In the genomic region with DNA sequence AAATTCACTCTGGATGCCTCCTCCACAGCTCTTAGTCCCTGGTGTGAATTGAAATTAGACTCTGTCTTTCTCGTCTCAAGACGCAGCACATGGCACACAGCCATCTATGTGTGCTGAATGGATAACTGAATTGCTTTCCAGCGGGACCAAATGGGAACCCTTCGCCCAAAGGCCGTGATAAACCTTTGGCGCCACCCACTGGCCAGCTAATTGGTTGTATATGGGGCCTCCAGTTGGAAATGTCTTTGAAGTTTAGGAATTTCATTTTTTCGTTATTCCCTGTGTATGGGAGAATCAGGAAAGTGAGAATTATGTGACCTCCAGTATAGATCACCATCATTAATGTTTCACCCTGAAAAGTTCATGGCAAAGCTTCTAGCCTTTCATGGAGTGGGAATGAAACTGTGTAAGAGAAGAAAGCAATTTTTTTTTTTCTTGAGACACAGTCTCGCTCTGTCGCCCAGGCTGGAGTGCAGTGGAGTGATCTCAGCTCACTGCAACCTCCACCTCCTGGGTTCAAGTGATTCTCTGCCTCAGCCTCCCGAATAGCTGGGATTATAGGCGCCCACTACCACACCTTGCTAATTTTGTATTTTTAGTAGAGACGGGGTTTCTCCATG, we compare ENCODE assay signal across 8 cellular contexts. TPM values are rescaled to one million over a fixed set of nuclear protein-coding genes. Genes with fewer than 3 reads are reported as not detected.
DNase-seq lines count a peak whose midpoint lies in the region; ATAC-seq and TF ChIP-seq lines count a peak whose summit lies in the region.

No MANE protein-coding gene starts in this region.

- H3K9ac ChIP-seq in DND-41 (ENCODE audit: low read depth, low read length) = no peak overlapping the region

- H3K4me2 ChIP-seq in DND-41 (ENCODE audit: insufficient read depth, low read length) = no peak overlapping the region

- no peaks in the 10 kb centered on the region for H3K9me3 ChIP-seq in DND-41 (ENCODE audit: insufficient read depth, low read length, severe bottlenecking)
- H3K9me3 ChIP-seq in RWPE2 (ENCODE audit: severe bottlenecking) = no peaks in the 10 kb centered on the region
- no peaks in the 10 kb centered on the region for H3K9me3 ChIP-seq in gastroesophageal sphincter
- no peaks in the 10 kb centered on the region for H3K9me3 ChIP-seq in testis

- no peak for TF ChIP-seq EP300 in gastroesophageal sphincter (IDR thresholded peaks at IDR 0.05)

- 10 to 31% methylated on average over 8 to 12 of the region's 12 CpGs for WGBS in gastroesophageal sphincter (ENCODE audit: low coverage in 1 of 2), 2 donors
- WGBS in testis, 2 donors = 45 to 59% methylated on average over 12 of the region's 12 CpGs

- H2AFZ ChIP-seq in DND-41 (ENCODE audit: low read depth, low read length) = no peak overlapping the region

- TF ChIP-seq CTCF in DND-41 (IDR thresholded peaks at IDR 0.05; ENCODE audit: borderline replicate concordance, extremely low read depth, low read length, poor library complexity, severe bottlenecking) = peak; percentile 88
- TF ChIP-seq CTCF in LNCAP (IDR thresholded peaks at IDR 0.05) = peak; percentile 92
- TF ChIP-seq CTCF in RWPE2 (IDR thresholded peaks at IDR 0.05; ENCODE audit: poor library complexity, severe bottlenecking) = peak; percentile 98
- TF ChIP-seq CTCF in gastroesophageal sphincter (IDR thresholded peaks at IDR 0.05) = peak in 3 of 4 experiments; percentile 71 to 85 (median 76)
- TF ChIP-seq CTCF in omental fat pad (IDR thresholded peaks at IDR 0.05) = peak in 1 of 3 donors; percentile 72
- TF ChIP-seq CTCF in testis (IDR thresholded peaks at IDR 0.05) = peak; percentile 54 to 71 (median 67)

- H3K27me3 ChIP-seq in DND-41 (ENCODE audit: insufficient read depth, low read length, poor library complexity) (no peaks in the 10 kb centered on the region), RWPE2 (ENCODE audit: insufficient read depth, poor library complexity, severe bottlenecking) (no peaks in the 10 kb centered on the region), gastroesophageal sphincter (no peaks in the 10 kb centered on the region), testis (no peaks in the 10 kb centered on the region)

- TF ChIP-seq POLR2A in gastroesophageal sphincter (IDR thresholded peaks at IDR 0.05) (no peak), testis (IDR thresholded peaks at IDR 0.05) (no peak)

- no peaks in the 10 kb centered on the region for H3K79me2 ChIP-seq in DND-41 (ENCODE audit: insufficient read depth, low read length)

- H3K4me1 ChIP-seq in DND-41 (ENCODE audit: insufficient read depth, low read length) (no peaks in the 10 kb centered on the region), RWPE2 (ENCODE audit: insufficient read depth, poor library complexity, severe bottlenecking) (peaks cover 13% of the 10 kb centered on the region), gastroesophageal sphincter (peaks cover 0 to 10% (median 0%) of the 10 kb centered on the region in 3 donors), testis (peaks cover 4% of the 10 kb centered on the region)

- peak; percentile 86 for ATAC-seq in DND-41 (ENCODE audit: insufficient read depth, low read depth)
- peak; percentile 77 for ATAC-seq in RWPE2 (ENCODE audit: low read depth)
- peak; percentile 92 for ATAC-seq in gastroesophageal sphincter
- peak; percentile 88 for ATAC-seq in omental fat pad (ENCODE audit: low FRiP score)
- ATAC-seq in GM21737 (IDR thresholded peaks at IDR 0.05; ENCODE audit: unreplicated experiment) = no peak

- DNase-seq in DND-41 (peak; percentile 75), RWPE2 (ENCODE audit: low spot score) (peak; percentile 81), omental fat pad (ENCODE audit: low spot score) (peak; percentile 99), testis (peak; percentile 92)
- DNase-seq in activated naive CD4-positive, alpha-beta T cell treated with Interleukin-2 at 50 U/mL for 16 hours = peak; percentile 73

- H3K36me3 ChIP-seq in DND-41 (ENCODE audit: insufficient read depth, low read length) (no peaks in the 10 kb centered on the region), RWPE2 (ENCODE audit: low read depth) (no peaks in the 10 kb centered on the region), gastroesophageal sphincter (peaks cover 0 to 15% of the 10 kb centered on the region in 2 donors), testis (ENCODE audit: low read depth, missing control alignments) (no peaks in the 10 kb centered on the region)

- H3K27ac ChIP-seq in DND-41 (ENCODE audit: low read length) = no peak overlapping the region
- H3K27ac ChIP-seq in RWPE2 (ENCODE audit: poor library complexity, severe bottlenecking) = no peak overlapping the region
- peak overlapping the region in 1 of 4 donors; percentile 27 for H3K27ac ChIP-seq in gastroesophageal sphincter
- H3K27ac ChIP-seq in testis = no peak overlapping the region

- no peaks in the 10 kb centered on the region for H4K20me1 ChIP-seq in DND-41 (ENCODE audit: insufficient read depth, low read length)

- H3K4me3 ChIP-seq in DND-41 (ENCODE audit: low read depth in 1 of 2, low read length in 2 of 2) (no peak overlapping the region), RWPE2 (ENCODE audit: severe bottlenecking) (no peak overlapping the region), gastroesophageal sphincter (no peak overlapping the region), testis (no peak overlapping the region)

- intact Hi-C loops in testis (cut with DNase I; ENCODE audit: low total_unique reads) = no loop called here

RNA-seq across cellular contexts. Expression of gene HSP90AA1, which starts 9.8 kb away (rescaled TPM):
- total RNA-seq in gastroesophageal sphincter = 100 to 1,000 TPM; 421 to 585 (median 537) TPM
- 1,000 to 10,000 TPM in 1 of 4 donors, 100 to 1,000 TPM in 3; 453 to 1,533 (median 691) TPM for total RNA-seq in omental fat pad
- 100 to 1,000 TPM; 519 to 638 TPM for total RNA-seq in testis
- polyA plus RNA-seq in testis (ENCODE audit: insufficient read depth, low read depth, low replicate concordance) = 385 TPM

RNA-seq across cellular contexts. Expression of gene WDR20, which starts 43.0 kb away (rescaled TPM):
- total RNA-seq in gastroesophageal sphincter (10 to 100 TPM; 24.6 to 33.0 (median 28.9) TPM), omental fat pad (10 to 100 TPM; 20.2 to 26.4 (median 22.0) TPM), testis (10 to 100 TPM; 46.5 to 56.4 TPM)
- 69.2 TPM for polyA plus RNA-seq in testis (ENCODE audit: insufficient read depth, low read depth, low replicate concordance)
